In the genomic region with DNA sequence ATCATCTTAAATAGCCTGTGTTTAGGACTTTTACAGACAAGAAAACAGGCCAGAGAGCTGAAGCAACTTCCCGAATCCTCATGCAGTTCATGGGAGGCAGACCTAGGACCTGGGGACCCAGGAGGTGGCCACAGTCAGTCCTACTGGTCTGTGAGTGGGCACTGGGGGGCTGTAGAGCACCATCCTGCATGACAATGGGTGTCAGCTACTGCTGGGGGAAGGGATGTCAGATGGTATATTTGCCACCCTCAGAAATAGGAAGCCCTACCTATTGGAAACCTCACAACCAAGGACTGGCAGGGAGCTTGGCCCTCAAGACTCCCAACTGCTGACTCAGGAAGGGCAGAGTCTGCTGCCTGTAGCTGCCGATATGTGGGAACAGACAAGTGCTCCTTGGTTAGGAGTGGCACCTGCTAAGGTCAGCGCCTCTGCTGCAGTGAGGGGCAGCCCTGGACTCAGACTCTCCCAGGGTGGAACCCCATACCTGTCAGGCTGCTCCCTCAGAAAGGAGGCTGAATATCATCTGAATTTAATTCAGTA, we compare ENCODE assay signal across 16 cellular contexts. TPM values are rescaled to one million over a fixed set of nuclear protein-coding genes. Genes with fewer than 3 reads are reported as not detected.
DNase-seq lines count a peak whose midpoint lies in the region; ATAC-seq and TF ChIP-seq lines count a peak whose summit lies in the region.
"Had no signal": no experiment of that assay in that cellular context is flagged by ENCODE, and none has a peak within 500 bp of the region (broad histone marks: within the 10 kb centered on the region; RNA-seq: fewer than 3 reads in every experiment).

No MANE protein-coding gene starts in this region.

- no peak overlapping the region for H3K4me3 Mint-ChIP-seq in Calu3 (ENCODE audit: low read depth, unreplicated experiment)
- peak overlapping the region in 1 of 2 donors; percentile 74 for H3K4me3 Mint-ChIP-seq in effector memory CD8-positive, alpha-beta T cell
- H3K4me3 Mint-ChIP-seq: neural progenitor cell had no signal

- ATAC-seq in Panc1 (no peak), HG02678 (IDR thresholded peaks at IDR 0.05; ENCODE audit: unreplicated experiment) (no peak), GM21515 (IDR thresholded peaks at IDR 0.05; ENCODE audit: unreplicated experiment) (no peak)
- no peak for ATAC-seq in effector memory CD8-positive, alpha-beta T cell (replicated peaks)

- WGBS in esophagus muscularis mucosa, result 100% methylated on average over 2 of the region's 3 CpGs

- peaks cover 18% of the 10 kb centered on the region for H3K79me2 ChIP-seq in parathyroid adenoma

- no peak overlapping the region for H3K4me3 ChIP-seq in Panc1 (ENCODE audit: low read depth in 2 of 2, low read length in 2 of 2)
- H3K4me3 ChIP-seq in parathyroid adenoma (ENCODE audit: low read depth, low read length), result peak overlapping the region; percentile 5
- no peak overlapping the region for H3K4me3 ChIP-seq in esophagus muscularis mucosa
- H3K4me3 ChIP-seq: neural progenitor cell, uterus had no signal

- no peaks in the 10 kb centered on the region for H3K27me3 Mint-ChIP-seq in Calu3 (ENCODE audit: unreplicated experiment)
- no peaks in the 10 kb centered on the region for H3K27me3 Mint-ChIP-seq in effector memory CD8-positive, alpha-beta T cell

- H3K4me2 ChIP-seq in parathyroid adenoma (ENCODE audit: low read length), result no peak overlapping the region
- H3K4me2 ChIP-seq: neural progenitor cell had no signal

- H3K4me1 ChIP-seq in Panc1 (ENCODE audit: control insufficient read depth, insufficient read depth, low read length) (peaks cover 56% of the 10 kb centered on the region), parathyroid adenoma (peaks cover 59% of the 10 kb centered on the region), esophagus muscularis mucosa (peaks cover 85 to 92% (median 87%) of the 10 kb centered on the region in 4 donors)

- peaks cover 67% of the 10 kb centered on the region for H3K36me3 Mint-ChIP-seq in Calu3 (ENCODE audit: insufficient read depth, unreplicated experiment)
- H3K36me3 Mint-ChIP-seq in effector memory CD8-positive, alpha-beta T cell (ENCODE audit: insufficient read depth), result peaks cover 66% of the 10 kb centered on the region

- no peaks in the 10 kb centered on the region for H3K27me3 ChIP-seq in Panc1 (ENCODE audit: control insufficient read depth, insufficient read depth, low read length)
- no peaks in the 10 kb centered on the region for H3K27me3 ChIP-seq in parathyroid adenoma (ENCODE audit: control insufficient read depth, insufficient read depth, low read length)
- no peaks in the 10 kb centered on the region for H3K27me3 ChIP-seq in esophagus muscularis mucosa
- H3K27me3 ChIP-seq: neural progenitor cell, uterus had no signal

- no peaks in the 10 kb centered on the region for H3K9me3 Mint-ChIP-seq in Calu3 (ENCODE audit: low read depth, unreplicated experiment)
- H3K9me3 Mint-ChIP-seq in effector memory CD8-positive, alpha-beta T cell, result peaks cover 2 to 7% of the 10 kb centered on the region in 2 donors
- H3K9me3 Mint-ChIP-seq: neural progenitor cell had no signal

- H3K9ac ChIP-seq in parathyroid adenoma, result no peak overlapping the region
- H3K9ac ChIP-seq: neural progenitor cell had no signal

- H3K9me3 ChIP-seq in Panc1 (ENCODE audit: control insufficient read depth, insufficient read depth, low read depth, low read length) (no peaks in the 10 kb centered on the region), parathyroid adenoma (ENCODE audit: control insufficient read depth, low read length) (no peaks in the 10 kb centered on the region), esophagus muscularis mucosa (no peaks in the 10 kb centered on the region)
- H3K9me3 ChIP-seq: uterus had no signal

- H3K36me3 ChIP-seq in Panc1 (ENCODE audit: control insufficient read depth, insufficient read depth, low read length) (no peaks in the 10 kb centered on the region), parathyroid adenoma (ENCODE audit: control insufficient read depth, insufficient read depth, low read length) (no peaks in the 10 kb centered on the region), esophagus muscularis mucosa (peaks cover 0 to 3% (median 2%) of the 10 kb centered on the region in 4 donors)
- H3K36me3 ChIP-seq: neural progenitor cell, uterus had no signal

- peak overlapping the region; percentile 36 for H3K27ac ChIP-seq in Panc1 (ENCODE audit: low read length)
- peak overlapping the region; percentile 52 for H3K27ac ChIP-seq in parathyroid adenoma
- peak overlapping the region in 2 of 4 donors; percentile 25 to 75 for H3K27ac ChIP-seq in esophagus muscularis mucosa (replicated peaks in 1 of 4)
- H3K27ac ChIP-seq: neural progenitor cell had no signal

- intact Hi-C loops in Calu3 (cut with micrococcal nuclease; ENCODE audit: unreplicated experiment) (loop anchor here (5.0 kb wide), 1 partner anchor 49 kb away; no protein-coding TSS in a partner anchor), Panc1 (cut with micrococcal nuclease; ENCODE audit: unreplicated experiment) (no loop called here), esophagus muscularis mucosa (cut with DNase I) (loop anchor here (5.0 kb wide), 1 partner anchor 49 kb away; no protein-coding TSS in a partner anchor)

- POLR2A ChIA-PET in Panc1 (lab: Charles Lee), result interaction anchor here (0.5 kb wide), 1 partner anchor 23 kb away, joined by 7 read pairs; no protein-coding TSS in a partner anchor

- TF ChIP-seq POLR2A in esophagus muscularis mucosa (IDR thresholded peaks at IDR 0.05; ENCODE audit: low read depth), result no peak

- TF ChIP-seq CTCF in Calu3 (IDR thresholded peaks at IDR 0.05; ENCODE audit: unreplicated experiment) (no peak), Panc1 (IDR thresholded peaks at IDR 0.05) (no peak), parathyroid adenoma (IDR thresholded peaks at IDR 0.05) (no peak), esophagus muscularis mucosa (IDR thresholded peaks at IDR 0.05) (no peak)

- peaks cover 87% of the 10 kb centered on the region for H3K4me1 Mint-ChIP-seq in Calu3 (ENCODE audit: low read depth, unreplicated experiment)
- H3K4me1 Mint-ChIP-seq in effector memory CD8-positive, alpha-beta T cell (ENCODE audit: low read depth in 2 of 2), result peaks cover 79 to 84% of the 10 kb centered on the region in 2 donors

- no TSS peak for BruUV-seq in Calu3 (replicated peaks; lab: Mats Ljungman, UMichigan)
- BruUV-seq in Panc1 (replicated peaks; lab: Mats Ljungman, UMichigan), result no TSS peak

- DNase-seq in Calu3 (no peak), Panc1 (ENCODE audit: low read depth, low spot score) (no peak), esophagus muscularis mucosa (ENCODE audit: extremely low spot score) (no peak), COLO668 (lab: John Stamatoyannopoulos, UW; ENCODE audit: unreplicated experiment) (no peak)
- DNase-seq in effector memory CD8-positive, alpha-beta T cell, result no peak
- DNase-seq: activated effector memory CD4-positive, alpha-beta T cell treated with anti-CD3 and anti-CD28 coated beads, Interleukin-2, amount 50 U/mL, for 16 hours; dermis blood vessel endothelial cell; DMS 273 treated with DMSO at 0.1 percent for 48 hours; NCI-H510A; stimulated activated CD4-positive, alpha-beta T cell treated with anti-CD3 and anti-CD28 coated beads, Interleukin-4, amount 100 ng/mL, for 1 hour; T-helper 9 cell; uterus had no signal

- TF ChIP-seq EP300 in esophagus muscularis mucosa (IDR thresholded peaks at IDR 0.05), result no peak

- in situ Hi-C loops in Panc1 (cut with HindIII; ENCODE audit: low pct_unique_long_range_greater_than_20kb, low sequenced_read_pairs), result no loop called here

- H3K27ac Mint-ChIP-seq in Calu3 (ENCODE audit: unreplicated experiment), result peak overlapping the region; percentile 27
- H3K27ac Mint-ChIP-seq in effector memory CD8-positive, alpha-beta T cell, result peak overlapping the region; percentile 95 to 99
- H3K27ac Mint-ChIP-seq: neural progenitor cell had no signal

- CTCF ChIA-PET in Calu3 (lab: Charles Lee) (interaction anchor here (4.0 kb wide), 1 partner anchor 30 kb away, joined by 23 read pairs; a partner anchor contains a TSS), Panc1 (lab: Charles Lee) (interaction anchor here (0.7 kb wide), 1 partner anchor 1027 kb away, joined by 4 read pairs; no protein-coding TSS in a partner anchor)

- H2AFZ ChIP-seq in parathyroid adenoma, result no peak overlapping the region
- H2AFZ ChIP-seq: neural progenitor cell had no signal

RNA-seq across cellular contexts. Expression of a gene that starts 29.7 kb away (rescaled TPM):
- total RNA-seq in Calu3 (2022) (100 and 105 TPM in 2 replicates), Panc1 (2021; ENCODE audit: unreplicated experiment) (166 TPM), esophagus muscularis mucosa (100 to 1,000 TPM; 135 to 184 (median 145) TPM)
- polyA plus RNA-seq in Panc1 (2012; ENCODE audit: insufficient read length), result 167 TPM

RNA-seq across cellular contexts. Expression of a gene that starts 54.1 kb away (rescaled TPM):
- 115 and 128 TPM in 2 replicates for total RNA-seq in Calu3 (2022)
- 123 TPM for total RNA-seq in Panc1 (2021; ENCODE audit: unreplicated experiment)
- 186 TPM for polyA plus RNA-seq in Panc1 (2012; ENCODE audit: insufficient read length)
- total RNA-seq in esophagus muscularis mucosa, result 100 to 1,000 TPM in 2 of 4 donors, 10 to 100 TPM in 2; 82.3 to 154 (median 116) TPM
